Comparison of ENCODE assay signal across 21 cellular contexts in genomic region chr7:37218956-37219355, GRCh38.
DNase-seq lines count a peak whose midpoint lies in the region; ATAC-seq and TF ChIP-seq lines count a peak whose summit lies in the region.
"Had no signal": no experiment of that assay in that cellular context is flagged by ENCODE, and none has a peak within 500 bp of the region (broad histone marks: within the 10 kb centered on the region; RNA-seq: fewer than 3 reads in every experiment).

No MANE protein-coding gene starts in this region.

- TF ChIP-seq CTCF in WTC11 (IDR thresholded peaks at IDR 0.05): no peak
- no peak for TF ChIP-seq CTCF in SK-N-SH (IDR thresholded peaks at IDR 0.05)

- H3K9me2 ChIP-seq in SK-N-SH: no peaks in the 10 kb centered on the region

- H3K4me3 ChIP-seq in SK-N-SH (ENCODE audit: low read depth in 2 of 2, low read length in 1 of 2): no peak overlapping the region
- H3K4me3 ChIP-seq: BLaER1, MG63, prostate gland, skin epidermis had no signal

- no peak for TF ChIP-seq RAD21 in SK-N-SH (IDR thresholded peaks at IDR 0.05; ENCODE audit: low read length)

- peaks cover 94% of the 10 kb centered on the region for H3K36me3 Mint-ChIP-seq in activated T-cell treated with anti-CD3 and anti-CD28 coated beads, Interleukin-2, amount 50 U/mL, for 24 hours (ENCODE audit: low read depth)
- H3K36me3 Mint-ChIP-seq in activated T-cell treated with anti-CD3 and anti-CD28 coated beads, Interleukin-2, amount 50 U/mL, for 72 hours (ENCODE audit: insufficient read depth in 2 of 2): peaks cover 0 to 8% of the 10 kb centered on the region in 2 donors
- H3K36me3 Mint-ChIP-seq in WTC11: no peaks in the 10 kb centered on the region
- peaks cover 47% of the 10 kb centered on the region for H3K36me3 Mint-ChIP-seq in stimulated activated memory B cell treated with anti-CD40 and anti-IgM and Interleukin-4, amounts not matched to agents 10 μg/mL and 1 μg/mL and 100 μg/mL, for 72 hours

- H3K4me1 Mint-ChIP-seq in activated T-cell treated with anti-CD3 and anti-CD28 coated beads, Interleukin-2, amount 50 U/mL, for 24 hours (ENCODE audit: low read depth): peaks cover 25% of the 10 kb centered on the region
- H3K4me1 Mint-ChIP-seq in activated T-cell treated with anti-CD3 and anti-CD28 coated beads, Interleukin-2, amount 50 U/mL, for 72 hours (ENCODE audit: low read depth): peaks cover 26% of the 10 kb centered on the region
- peaks cover 43% of the 10 kb centered on the region for H3K4me1 Mint-ChIP-seq in WTC11
- H3K4me1 Mint-ChIP-seq in stimulated activated memory B cell treated with anti-CD40 and anti-IgM and Interleukin-4, amounts not matched to agents 10 μg/mL and 1 μg/mL and 100 μg/mL, for 72 hours: peaks cover 14% of the 10 kb centered on the region

- no peak for DNase-seq in activated T-cell treated with anti-CD3 and anti-CD28 coated beads, Interleukin-2, amount 50 U/mL, for 24 hours
- DNase-seq in activated T-cell treated with anti-CD3 and anti-CD28 coated beads, Interleukin-2, amount 50 U/mL, for 72 hours: no peak
- peak; percentile 23 for DNase-seq in WTC11 (ENCODE audit: low spot score)
- peak; percentile 28 for DNase-seq in iPS-NIHi7 (ENCODE audit: extremely low spot score)
- no peak for DNase-seq in SK-N-SH
- no peak for DNase-seq in AG20443 (ENCODE audit: low spot score)
- DNase-seq: activated effector memory CD4-positive, alpha-beta T cell treated with anti-CD3 and anti-CD28 coated beads, Interleukin-2, amount 50 U/mL, for 16 hours; foreskin fibroblast; GF-D8; hippocampal formation; MG63; natural killer cell; NCI-H1417 treated with DMSO at 0.1 percent for 48 hours; NCI-H2171; NCI-H526; stimulated activated CD4-positive, alpha-beta T cell treated with anti-CD3 and anti-CD28 coated beads, Interleukin-2, amount 100 ng/mL, for 48 hours had no signal

- CTCF ChIA-PET in WTC11 (lab: Charles Lee): no interaction called here
- CTCF ChIA-PET in SK-N-SH (lab: Yijun Ruan, JAX): interaction anchor here (1.2 to 8.2 kb wide), 5 partner anchors 11 to 615 kb away, joined by 4 to 55 read pairs (median 5); no protein-coding TSS in a partner anchor

- no peaks in the 10 kb centered on the region for H3K27me3 Mint-ChIP-seq in activated T-cell treated with anti-CD3 and anti-CD28 coated beads, Interleukin-2, amount 50 U/mL, for 24 hours
- H3K27me3 Mint-ChIP-seq in activated T-cell treated with anti-CD3 and anti-CD28 coated beads, Interleukin-2, amount 50 U/mL, for 72 hours (ENCODE audit: low read depth): no peaks in the 10 kb centered on the region
- H3K27me3 Mint-ChIP-seq in WTC11 (ENCODE audit: low read depth): no peaks in the 10 kb centered on the region
- H3K27me3 Mint-ChIP-seq in stimulated activated memory B cell treated with anti-CD40 and anti-IgM and Interleukin-4, amounts not matched to agents 10 μg/mL and 1 μg/mL and 100 μg/mL, for 72 hours: no peaks in the 10 kb centered on the region

- no peaks in the 10 kb centered on the region for H4K20me1 ChIP-seq in SK-N-SH (ENCODE audit: insufficient read depth)
- H4K20me1 ChIP-seq: BLaER1 had no signal

- H3K4me3 Mint-ChIP-seq in activated T-cell treated with anti-CD3 and anti-CD28 coated beads, Interleukin-2, amount 50 U/mL, for 24 hours: no peak overlapping the region
- H3K4me3 Mint-ChIP-seq in activated T-cell treated with anti-CD3 and anti-CD28 coated beads, Interleukin-2, amount 50 U/mL, for 72 hours: no peak overlapping the region
- H3K4me3 Mint-ChIP-seq in WTC11: no peak overlapping the region
- no peak overlapping the region for H3K4me3 Mint-ChIP-seq in stimulated activated memory B cell treated with anti-CD40 and anti-IgM and Interleukin-4, amounts not matched to agents 10 μg/mL and 1 μg/mL and 100 μg/mL, for 72 hours
- H3K4me3 Mint-ChIP-seq: natural killer cell had no signal

- ATAC-seq in activated T-cell treated with anti-CD3 and anti-CD28 coated beads, Interleukin-2, amount 50 U/mL, for 72 hours (replicated peaks in 1 of 2): no peak
- peak; percentile 79 for ATAC-seq in WTC11
- no peak for ATAC-seq in stimulated activated memory B cell treated with anti-CD40 and anti-IgM and Interleukin-4, amounts not matched to agents 10 μg/mL and 1 μg/mL and 100 μg/mL, for 72 hours
- no peak for ATAC-seq in HG03354 (IDR thresholded peaks at IDR 0.05; ENCODE audit: poor library complexity, severe bottlenecking, unreplicated experiment)
- ATAC-seq: natural killer cell had no signal

- H2AFZ ChIP-seq in SK-N-SH (ENCODE audit: low read depth): no peak overlapping the region

- H3K9me3 ChIP-seq in SK-N-SH: no peaks in the 10 kb centered on the region
- H3K9me3 ChIP-seq: BLaER1, MG63, prostate gland had no signal

- peak overlapping the region; percentile 84 for H3K27ac Mint-ChIP-seq in activated T-cell treated with anti-CD3 and anti-CD28 coated beads, Interleukin-2, amount 50 U/mL, for 24 hours
- no peak overlapping the region for H3K27ac Mint-ChIP-seq in activated T-cell treated with anti-CD3 and anti-CD28 coated beads, Interleukin-2, amount 50 U/mL, for 72 hours
- H3K27ac Mint-ChIP-seq in WTC11: peak overlapping the region; percentile 85
- H3K27ac Mint-ChIP-seq in stimulated activated memory B cell treated with anti-CD40 and anti-IgM and Interleukin-4, amounts not matched to agents 10 μg/mL and 1 μg/mL and 100 μg/mL, for 72 hours: peak overlapping the region; percentile 44
- H3K27ac Mint-ChIP-seq: natural killer cell had no signal

- no peak for TF ChIP-seq EP300 in SK-N-SH (IDR thresholded peaks at IDR 0.05; ENCODE audit: borderline replicate concordance in 1 of 2, low read depth in 1 of 2, low read length in 1 of 2)

- no peaks in the 10 kb centered on the region for H3K4me1 ChIP-seq in SK-N-SH (ENCODE audit: control insufficient read depth in 1 of 2, insufficient read depth in 2 of 2, low read depth in 1 of 2, low read length in 1 of 2)
- H3K4me1 ChIP-seq: prostate gland had no signal

- no peak overlapping the region for H3K4me2 ChIP-seq in SK-N-SH
- H3K4me2 ChIP-seq: BLaER1 had no signal

- H3F3A ChIP-seq in SK-N-SH (replicated peaks; ENCODE audit: insufficient read depth): no peaks in the 10 kb centered on the region

- H3K27ac ChIP-seq in SK-N-SH (ENCODE audit: low read depth in 2 of 2, low read length in 1 of 2): no peak overlapping the region
- H3K27ac ChIP-seq: BLaER1, prostate gland had no signal

- no peaks in the 10 kb centered on the region for H3K79me2 ChIP-seq in SK-N-SH (ENCODE audit: insufficient read depth)

- H3K9ac ChIP-seq in SK-N-SH: no peak overlapping the region
- H3K9ac ChIP-seq: BLaER1 had no signal

- POLR2A ChIA-PET in WTC11 (lab: Charles Lee) (no interaction called here), SK-N-SH (lab: Yijun Ruan, JAX) (no interaction called here)

- H3K9me3 Mint-ChIP-seq in activated T-cell treated with anti-CD3 and anti-CD28 coated beads, Interleukin-2, amount 50 U/mL, for 24 hours: no peaks in the 10 kb centered on the region
- H3K9me3 Mint-ChIP-seq in activated T-cell treated with anti-CD3 and anti-CD28 coated beads, Interleukin-2, amount 50 U/mL, for 72 hours: no peaks in the 10 kb centered on the region
- H3K9me3 Mint-ChIP-seq in WTC11: no peaks in the 10 kb centered on the region
- no peaks in the 10 kb centered on the region for H3K9me3 Mint-ChIP-seq in stimulated activated memory B cell treated with anti-CD40 and anti-IgM and Interleukin-4, amounts not matched to agents 10 μg/mL and 1 μg/mL and 100 μg/mL, for 72 hours
- H3K9me3 Mint-ChIP-seq: natural killer cell had no signal

- 41% methylated on average over 3 of the region's 3 CpGs for WGBS in SK-N-SH (ENCODE audit: low lambda C conversion rate)

- H3K27me3 ChIP-seq in SK-N-SH (ENCODE audit: insufficient read depth): no peaks in the 10 kb centered on the region
- H3K27me3 ChIP-seq: BLaER1, MG63 had no signal

- no peaks in the 10 kb centered on the region for H3K36me3 ChIP-seq in SK-N-SH (replicated peaks in 1 of 2; ENCODE audit: control insufficient read depth in 1 of 2, insufficient read depth in 2 of 2, low read length in 1 of 2)
- H3K36me3 ChIP-seq: MG63, prostate gland had no signal

TF ChIP-seq in WTC11, 78 proteins besides CTCF, POLR2A, EP300 and RAD21 (continues in another document):
- TF ChIP-seq NR3C1 (CRISPR knock-in tag; conservative IDR thresholded peaks at IDR 0.05; ENCODE audit: low read depth) (no peak), KAT7 (CRISPR knock-in tag; IDR thresholded peaks at IDR 0.05; ENCODE audit: borderline replicate concordance) (no peak), ZNF396 (CRISPR knock-in tag; IDR thresholded peaks at IDR 0.05; ENCODE audit: borderline replicate concordance) (no peak)

TF ChIP-seq in SK-N-SH, 30 proteins besides CTCF, POLR2A, EP300 and RAD21:
- TF ChIP-seq SIN3A (IDR thresholded peaks at IDR 0.05; ENCODE audit: borderline replicate concordance, low read depth, low read length) (no peak), ZBTB33 (IDR thresholded peaks at IDR 0.05; ENCODE audit: borderline replicate concordance, low read depth) (no peak)

Comparison
In these comparisons a context has a peak if more than half of its experiments do, and no peak if none do; other contexts are left out.
1. DNase-seq: peak in WTC11 (single experiment) and iPS-NIHi7 (single experiment); none in activated T-cell treated with anti-CD3 and anti-CD28 coated beads, Interleukin-2, amount 50 U/mL, for 24 hours (single experiment), activated T-cell treated with anti-CD3 and anti-CD28 coated beads, Interleukin-2, amount 50 U/mL, for 72 hours (0 of 2), SK-N-SH (single experiment) and AG20443 (single experiment).